Comparison of ENCODE assay signal across 1 cellular context in the genomic region with DNA sequence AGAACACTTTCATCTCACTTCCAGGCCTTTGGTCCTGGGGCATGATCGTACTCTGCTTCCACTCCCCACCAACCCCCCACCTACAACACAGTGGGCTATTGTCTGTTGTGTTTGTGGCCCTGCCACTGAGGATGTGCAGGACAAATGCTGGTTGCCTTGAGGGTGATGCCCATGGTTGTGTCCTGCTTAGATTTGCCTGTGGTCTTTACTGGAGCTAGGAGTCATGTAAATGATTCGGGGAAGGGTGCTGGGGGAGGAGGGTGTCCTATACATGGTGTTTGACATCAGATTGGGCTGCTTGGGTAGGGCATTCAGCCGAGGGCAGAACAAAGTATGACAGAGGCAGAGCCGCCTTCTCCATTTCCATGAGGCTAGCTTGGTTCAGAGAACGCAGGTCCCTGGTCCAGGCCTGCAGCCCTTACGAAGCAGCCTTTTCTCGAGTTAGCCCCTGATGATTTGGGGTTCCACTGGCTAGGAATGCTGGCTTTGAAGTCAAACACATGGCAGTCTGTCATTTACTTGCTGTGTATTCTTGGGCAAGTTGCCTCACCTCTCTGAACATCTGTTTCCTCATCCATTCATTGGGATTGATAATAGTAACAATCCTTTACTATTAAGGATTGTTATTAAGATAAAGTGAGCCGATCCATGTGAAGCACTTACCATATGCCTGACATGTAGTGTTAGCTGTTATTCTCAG.
TF ChIP-seq lines count a peak whose summit lies in the region.

No MANE protein-coding gene starts in this region.

TF ChIP-seq in HCT116, 20 proteins besides CTCF, POLR2A, EP300 and RAD21 (continued from another document):
- TF ChIP-seq JUND (IDR thresholded peaks at IDR 0.05) = no peak
- TF ChIP-seq ZNF274 (IDR thresholded peaks at IDR 0.05; ENCODE audit: low read depth, low read length) = no peak
- TF ChIP-seq, protein P1, sequence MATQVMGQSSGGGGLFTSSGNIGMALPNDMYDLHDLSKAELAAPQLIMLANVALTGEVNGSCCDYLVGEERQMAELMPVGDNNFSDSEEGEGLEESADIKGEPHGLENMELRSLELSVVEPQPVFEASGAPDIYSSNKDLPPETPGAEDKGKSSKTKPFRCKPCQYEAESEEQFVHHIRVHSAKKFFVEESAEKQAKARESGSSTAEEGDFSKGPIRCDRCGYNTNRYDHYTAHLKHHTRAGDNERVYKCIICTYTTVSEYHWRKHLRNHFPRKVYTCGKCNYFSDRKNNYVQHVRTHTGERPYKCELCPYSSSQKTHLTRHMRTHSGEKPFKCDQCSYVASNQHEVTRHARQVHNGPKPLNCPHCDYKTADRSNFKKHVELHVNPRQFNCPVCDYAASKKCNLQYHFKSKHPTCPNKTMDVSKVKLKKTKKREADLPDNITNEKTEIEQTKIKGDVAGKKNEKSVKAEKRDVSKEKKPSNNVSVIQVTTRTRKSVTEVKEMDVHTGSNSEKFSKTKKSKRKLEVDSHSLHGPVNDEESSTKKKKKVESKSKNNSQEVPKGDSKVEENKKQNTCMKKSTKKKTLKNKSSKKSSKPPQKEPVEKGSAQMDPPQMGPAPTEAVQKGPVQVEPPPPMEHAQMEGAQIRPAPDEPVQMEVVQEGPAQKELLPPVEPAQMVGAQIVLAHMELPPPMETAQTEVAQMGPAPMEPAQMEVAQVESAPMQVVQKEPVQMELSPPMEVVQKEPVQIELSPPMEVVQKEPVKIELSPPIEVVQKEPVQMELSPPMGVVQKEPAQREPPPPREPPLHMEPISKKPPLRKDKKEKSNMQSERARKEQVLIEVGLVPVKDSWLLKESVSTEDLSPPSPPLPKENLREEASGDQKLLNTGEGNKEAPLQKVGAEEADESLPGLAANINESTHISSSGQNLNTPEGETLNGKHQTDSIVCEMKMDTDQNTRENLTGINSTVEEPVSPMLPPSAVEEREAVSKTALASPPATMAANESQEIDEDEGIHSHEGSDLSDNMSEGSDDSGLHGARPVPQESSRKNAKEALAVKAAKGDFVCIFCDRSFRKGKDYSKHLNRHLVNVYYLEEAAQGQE (IDR thresholded peaks at IDR 0.05; ENCODE audit: low read depth) = no peak
- TF ChIP-seq TCF7L2 (IDR thresholded peaks at IDR 0.05; ENCODE audit: borderline replicate concordance, extremely low read depth, insufficient read depth, insufficient read length) = no peak
- TF ChIP-seq ELF1 (IDR thresholded peaks at IDR 0.05; ENCODE audit: borderline replicate concordance, low read depth) = no peak
- TF ChIP-seq, protein P2, sequence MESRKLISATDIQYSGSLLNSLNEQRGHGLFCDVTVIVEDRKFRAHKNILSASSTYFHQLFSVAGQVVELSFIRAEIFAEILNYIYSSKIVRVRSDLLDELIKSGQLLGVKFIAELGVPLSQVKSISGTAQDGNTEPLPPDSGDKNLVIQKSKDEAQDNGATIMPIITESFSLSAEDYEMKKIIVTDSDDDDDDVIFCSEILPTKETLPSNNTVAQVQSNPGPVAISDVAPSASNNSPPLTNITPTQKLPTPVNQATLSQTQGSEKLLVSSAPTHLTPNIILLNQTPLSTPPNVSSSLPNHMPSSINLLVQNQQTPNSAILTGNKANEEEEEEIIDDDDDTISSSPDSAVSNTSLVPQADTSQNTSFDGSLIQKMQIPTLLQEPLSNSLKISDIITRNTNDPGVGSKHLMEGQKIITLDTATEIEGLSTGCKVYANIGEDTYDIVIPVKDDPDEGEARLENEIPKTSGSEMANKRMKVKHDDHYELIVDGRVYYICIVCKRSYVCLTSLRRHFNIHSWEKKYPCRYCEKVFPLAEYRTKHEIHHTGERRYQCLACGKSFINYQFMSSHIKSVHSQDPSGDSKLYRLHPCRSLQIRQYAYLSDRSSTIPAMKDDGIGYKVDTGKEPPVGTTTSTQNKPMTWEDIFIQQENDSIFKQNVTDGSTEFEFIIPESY (IDR thresholded peaks at IDR 0.05; ENCODE audit: extremely low read depth, insufficient replicate concordance, low read length) = no peak
- no peak for TF ChIP-seq CBX3 (IDR thresholded peaks at IDR 0.05; ENCODE audit: low read depth)
- no peak for TF ChIP-seq EZH2 (IDR thresholded peaks at IDR 0.05)
- no peak for TF ChIP-seq FOSL1 (IDR thresholded peaks at IDR 0.05; ENCODE audit: low read depth)
